Comparison of ENCODE assay signal across 9 cellular contexts in genomic region chr14:88129306-88130056, GRCh38.
A peak's percentile ranks its signal among the peaks of the same experiment; 100 is the strongest.
DNase-seq lines count a peak whose midpoint lies in the region; ATAC-seq, FAIRE-seq and TF ChIP-seq lines count a peak whose summit lies in the region.
"Had no signal": no experiment of that assay in that cellular context is flagged by ENCODE, and none has a peak within 500 bp of the region (broad histone marks: within the 10 kb centered on the region; RNA-seq: fewer than 3 reads in every experiment).

No MANE protein-coding gene starts in this region.

- H3K4me1 ChIP-seq in GM12878 (ENCODE audit: control insufficient read depth, insufficient read depth, low read length) = no peaks in the 10 kb centered on the region
- peaks cover 9% of the 10 kb centered on the region for H3K4me1 ChIP-seq in lower lobe of right lung
- H3K4me1 ChIP-seq: parathyroid adenoma had no signal

- POLR2A ChIA-PET in GM12878 (lab: Charles Lee) = no interaction called here

- no peak for TF ChIP-seq POLR2A in GM12878 (IDR thresholded peaks at IDR 0.05; ENCODE audit: low read depth, low read length)

- no peaks in the 10 kb centered on the region for H4K20me1 ChIP-seq in GM12878 (ENCODE audit: control insufficient read depth, insufficient read depth)

- H3K36me3 ChIP-seq in GM12878 (ENCODE audit: control insufficient read depth in 2 of 2, insufficient read depth in 2 of 2, low read length in 1 of 2) = no peaks in the 10 kb centered on the region
- no peaks in the 10 kb centered on the region for H3K36me3 ChIP-seq in lower lobe of right lung

- ATAC-seq in GM12878 (no peak), lower lobe of right lung (peak; percentile 82 to 88), GM19397 (IDR thresholded peaks at IDR 0.05; ENCODE audit: unreplicated experiment) (no peak)

- BruUV-seq in GM12878 (replicated peaks; lab: Mats Ljungman, UMichigan) = no TSS peak

- H3K79me2 ChIP-seq in GM12878 (ENCODE audit: control insufficient read depth, insufficient read depth, low read length) = no peaks in the 10 kb centered on the region
- H3K79me2 ChIP-seq: parathyroid adenoma had no signal

- in situ Hi-C loops in GM12878 (cut with MboI) = no loop called here

- DNase-seq in SKM-1 treated with dmso at 0.1 percent for 144 hours (lab: John Stamatoyannopoulos, UW; ENCODE audit: unreplicated experiment) (peak; percentile 35), SKM-1 (lab: John Stamatoyannopoulos, UW; ENCODE audit: unreplicated experiment) (no peak), HS-5 (ENCODE audit: low read depth) (peak; percentile 72), GM12878 (ENCODE audit: low read depth, low spot score) (no peak), lower lobe of right lung (no peak), kidney glomerular epithelial cell (lab: John Stamatoyannopoulos, UW) (no peak), HuH-7.5 (ENCODE audit: low spot score) (no peak)

- no peak overlapping the region for H3K4me2 ChIP-seq in GM12878 (ENCODE audit: control insufficient read depth, insufficient read depth)

- H3K9me3 ChIP-seq in GM12878 (replicated peaks; ENCODE audit: control insufficient read depth, insufficient read depth, low read length) (no peaks in the 10 kb centered on the region), lower lobe of right lung (no peaks in the 10 kb centered on the region)

- TF ChIP-seq EP300 in GM12878 (IDR thresholded peaks at IDR 0.05; ENCODE audit: borderline replicate concordance in 1 of 2, control insufficient read depth in 1 of 2, low read depth in 2 of 2, low read length in 2 of 2) = no peak

- SMC1A ChIA-PET in GM12878 (lab: Charles Lee; ENCODE audit: uncharacterized antibody, unreplicated experiment) = interaction anchor here (1.2 to 1.5 kb wide), 2 partner anchors 115 to 185 kb away, joined by 3 to 6 read pairs; no protein-coding TSS in a partner anchor

- no peak overlapping the region for H2AFZ ChIP-seq in GM12878 (ENCODE audit: control insufficient read depth, low read depth, low read length)
- H2AFZ ChIP-seq: parathyroid adenoma had no signal

- H3K27ac ChIP-seq in GM12878 (ENCODE audit: control insufficient read depth, insufficient read depth) = no peak overlapping the region
- peak overlapping the region; percentile 56 for H3K27ac ChIP-seq in lower lobe of right lung
- H3K27ac ChIP-seq: parathyroid adenoma had no signal

- CTCF ChIA-PET in GM12878 (lab: Yijun Ruan, JAX) = interaction anchor here (1.3 kb wide), 1 partner anchor 39 kb away, joined by 3 read pairs; no protein-coding TSS in a partner anchor

- TF ChIP-seq CTCF in GM12878 (IDR thresholded peaks at IDR 0.05 in 2 of 3, conservative IDR thresholded peaks at IDR 0.05 in 1 of 3; ENCODE audit: control insufficient read depth in 2 of 3, extremely low read depth in 1 of 3, insufficient read depth in 1 of 3, low read depth in 3 of 3, low read length in 3 of 3) (0 out of 6 replicates have a peak, but pooled peaks of 1 of the 3 experiments have one; percentile 3), lower lobe of right lung (IDR thresholded peaks at IDR 0.05) (no peak)

- H3K27me3 ChIP-seq in GM12878 (replicated peaks in 1 of 2; ENCODE audit: control insufficient read depth in 2 of 2, insufficient read depth in 2 of 2, low read length in 1 of 2) (no peaks in the 10 kb centered on the region), lower lobe of right lung (ENCODE audit: low read depth) (no peaks in the 10 kb centered on the region)

- FAIRE-seq in GM12878 (lab: Jason Lieb, UNC) = no peak

- H3K4me3 ChIP-seq in GM12878 (no peak overlapping the region), lower lobe of right lung (no peak overlapping the region)

- RAD21 ChIA-PET in GM12878 (lab: Charles Lee; ENCODE audit: unreplicated experiment) = no interaction called here

- H3K9ac ChIP-seq in GM12878 (ENCODE audit: control insufficient read depth, insufficient read depth, low read length) = no peak overlapping the region
- H3K9ac ChIP-seq: parathyroid adenoma had no signal

- intact Hi-C loops in GM12878 (cut with micrococcal nuclease; ENCODE audit: unreplicated experiment) (no loop called here), lower lobe of right lung (cut with DNase I) (no loop called here)

- 2% methylated on average over 2 of the region's 2 CpGs for WGBS in GM12878 (ENCODE audit: insufficient coverage, insufficient replicate concordance, low lambda C conversion rate, missing lambda C conversion rate)

- TF ChIP-seq RAD21 in GM12878 (IDR thresholded peaks at IDR 0.05; ENCODE audit: insufficient read depth, low read depth, low read length) = no peak

TF ChIP-seq in GM12878, 131 proteins besides CTCF, POLR2A, EP300 and RAD21:
- no peak for TF ChIP-seq HDGF (IDR thresholded peaks at IDR 0.05)
- peak; percentile 50 for TF ChIP-seq MEF2B (IDR thresholded peaks at IDR 0.05; ENCODE audit: partially characterized antibody, poor library complexity, severe bottlenecking)

Comparison
In these comparisons a context has a peak if more than half of its experiments do, and no peak if none do; other contexts are left out.
1. DNase-seq: peak in SKM-1 treated with dmso at 0.1 percent for 144 hours (single experiment) and HS-5 (single experiment); none in SKM-1 (single experiment), GM12878 (single experiment), lower lobe of right lung (single experiment), kidney glomerular epithelial cell (single experiment) and HuH-7.5 (single experiment).
2. ATAC-seq: peak in lower lobe of right lung (2 of 2); none in GM12878 (single experiment) and GM19397 (single experiment).